In the genomic region with DNA sequence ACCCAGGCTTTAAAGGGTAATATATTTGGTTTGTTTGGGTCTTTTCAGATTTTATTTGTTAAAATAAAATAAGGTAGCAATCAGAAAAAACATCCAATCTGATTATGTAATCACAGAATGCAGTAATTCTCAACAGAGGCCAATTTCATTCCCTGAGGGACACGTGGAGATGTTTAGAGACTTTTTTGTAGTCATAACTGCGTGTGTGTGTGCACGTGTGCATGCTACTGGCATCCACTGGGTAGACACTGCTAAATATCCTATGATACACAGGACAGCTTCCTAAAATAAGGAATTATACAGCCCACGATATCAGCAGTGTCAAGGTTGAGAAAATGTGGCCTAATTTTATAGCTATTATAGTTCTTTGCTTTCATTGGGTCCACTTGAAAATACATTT, we compare ENCODE assay signal across 15 cellular contexts.
"Had no signal": no experiment of that assay in that cellular context is flagged by ENCODE, and none has a peak within 500 bp of the region (broad histone marks: within the 10 kb centered on the region; RNA-seq: fewer than 3 reads in every experiment).

No MANE protein-coding gene starts in this region.

- H3K27ac Mint-ChIP-seq: activated naive CD8-positive, alpha-beta T cell treated with anti-CD3 and anti-CD28 coated beads, Interleukin-2, amount 50 U/mL, for 24 hours; activated T-helper 1 cell treated with anti-CD3 and anti-CD28 coated beads, Interleukin-12 subunit alpha, Interleukin-12 subunit beta, Interleukin-2, Interleukin-4 antibody, amounts not matched to agents 30 ng/mL and 10 ng/mL and 1 ng/mL, durations not matched to agents 14 hours and 24 hours and 36 hours; neural progenitor cell had no signal

- H3K9me3 ChIP-seq: colonic mucosa, left lung, transverse colon had no signal

- H3K27me3 Mint-ChIP-seq: activated naive CD8-positive, alpha-beta T cell treated with anti-CD3 and anti-CD28 coated beads, Interleukin-2, amount 50 U/mL, for 24 hours had no signal

- H3K27me3 ChIP-seq: colonic mucosa, left lung, neural progenitor cell, transverse colon had no signal

- H3K36me3 ChIP-seq: colonic mucosa, left lung, neural progenitor cell, transverse colon had no signal

- H3K4me1 Mint-ChIP-seq: activated naive CD8-positive, alpha-beta T cell treated with anti-CD3 and anti-CD28 coated beads, Interleukin-2, amount 50 U/mL, for 24 hours; neural progenitor cell had no signal

- H3K9ac ChIP-seq: neural progenitor cell, parathyroid adenoma had no signal

- H3K27ac ChIP-seq: colonic mucosa, left lung, neural progenitor cell, parathyroid adenoma, transverse colon had no signal

- H3K9me3 Mint-ChIP-seq: activated naive CD8-positive, alpha-beta T cell treated with anti-CD3 and anti-CD28 coated beads, Interleukin-2, amount 50 U/mL, for 24 hours; activated T-helper 1 cell treated with anti-CD3 and anti-CD28 coated beads, Interleukin-12 subunit alpha, Interleukin-12 subunit beta, Interleukin-2, Interleukin-4 antibody, amounts not matched to agents 30 ng/mL and 10 ng/mL and 1 ng/mL, durations not matched to agents 14 hours and 24 hours and 36 hours; neural progenitor cell had no signal

- H2AFZ ChIP-seq: neural progenitor cell, parathyroid adenoma had no signal

- H3K79me2 ChIP-seq: parathyroid adenoma had no signal

- H3K4me2 ChIP-seq: neural progenitor cell had no signal

- H3K4me3 ChIP-seq: colonic mucosa, left lung, neural progenitor cell, transverse colon had no signal

- DNase-seq: activated CD4-positive, alpha-beta T cell treated with anti-CD3 and anti-CD28 coated beads for 48 hours; activated naive CD4-positive, alpha-beta T cell; activated naive CD8-positive, alpha-beta T cell treated with anti-CD3 and anti-CD28 coated beads, Interleukin-2, amount 50 U/mL, for 24 hours; colonic mucosa; effector CD4-positive, alpha-beta T cell; left lung; mesendoderm; stimulated activated CD4-positive, alpha-beta T cell treated with anti-CD3 and anti-CD28 coated beads, Interleukin-12 subunit alpha, Interleukin-12 subunit beta, amount 100 ng/mL, for 4 hours; stimulated activated CD8-positive, alpha-beta memory T cell treated with anti-CD3 and anti-CD28 coated beads, Interleukin-4, amount 100 ng/mL, for 48 hours; stimulated activated naive CD8-positive, alpha-beta T cell treated with anti-CD3 and anti-CD28 coated beads, Interleukin-15, Interleukin-2, amounts not matched to agents 100 U/mL and 50 U/mL, for 24 hours; transverse colon had no signal

- H3K4me1 ChIP-seq: colonic mucosa, neural progenitor cell, parathyroid adenoma had no signal

- H3K4me3 Mint-ChIP-seq: activated naive CD8-positive, alpha-beta T cell treated with anti-CD3 and anti-CD28 coated beads, Interleukin-2, amount 50 U/mL, for 24 hours; activated T-helper 1 cell treated with anti-CD3 and anti-CD28 coated beads, Interleukin-12 subunit alpha, Interleukin-12 subunit beta, Interleukin-2, Interleukin-4 antibody, amounts not matched to agents 30 ng/mL and 10 ng/mL and 1 ng/mL, durations not matched to agents 14 hours and 24 hours and 36 hours; neural progenitor cell had no signal

- ATAC-seq: activated naive CD8-positive, alpha-beta T cell treated with anti-CD3 and anti-CD28 coated beads, Interleukin-2, amount 50 U/mL, for 24 hours; left lung; SK-N-SH treated with all-trans-retinoic acid at 6 μM for 48 hours; stimulated activated naive CD8-positive, alpha-beta T cell treated with anti-CD3 and anti-CD28 coated beads, Interleukin-15, Interleukin-2, amounts not matched to agents 100 U/mL and 50 U/mL, for 24 hours had no signal
